1 cellular context compared by ENCODE assay signal in the genomic region with DNA sequence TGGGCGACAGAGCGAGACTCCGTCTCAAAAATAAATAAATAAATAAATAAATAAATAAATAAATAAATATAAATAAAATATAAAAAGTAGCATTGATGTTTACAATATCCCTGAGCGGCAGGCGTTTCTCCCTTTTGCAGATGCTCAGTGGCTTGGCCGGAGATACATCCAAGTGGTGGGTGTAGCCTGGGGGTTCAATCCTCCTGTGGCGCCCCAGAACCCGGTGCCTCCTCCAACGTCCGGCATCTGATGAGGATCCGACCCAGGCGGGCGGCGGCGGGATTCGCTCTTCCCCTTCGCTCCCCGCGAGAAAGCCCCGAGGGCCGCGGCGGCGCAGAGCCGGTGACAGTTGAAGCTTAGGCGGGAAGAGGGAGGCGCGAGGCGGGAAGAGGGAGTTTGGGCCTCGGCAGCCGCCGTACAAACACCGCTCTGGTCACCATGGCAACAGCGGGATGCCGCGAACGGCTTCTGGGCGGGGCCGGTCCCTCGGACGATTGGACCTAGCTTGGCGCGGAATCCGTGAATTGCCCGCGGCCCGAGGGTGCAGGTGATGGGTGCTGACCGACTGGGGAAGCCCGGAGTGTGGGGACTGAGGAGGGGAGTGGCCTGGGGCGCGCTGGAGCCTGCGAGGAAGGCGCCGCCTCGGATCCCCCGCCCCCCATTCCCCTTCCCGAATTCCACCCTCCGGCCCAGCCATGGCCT.
A peak's percentile ranks its signal among the peaks of the same experiment; 100 is the strongest.
TF ChIP-seq lines count a peak whose summit lies in the region.

No MANE protein-coding gene starts in this region.

TF ChIP-seq in K562, 482 proteins besides CTCF, POLR2A, EP300 and RAD21 (continued from another document and continues in another):
- TF ChIP-seq, protein P1, sequence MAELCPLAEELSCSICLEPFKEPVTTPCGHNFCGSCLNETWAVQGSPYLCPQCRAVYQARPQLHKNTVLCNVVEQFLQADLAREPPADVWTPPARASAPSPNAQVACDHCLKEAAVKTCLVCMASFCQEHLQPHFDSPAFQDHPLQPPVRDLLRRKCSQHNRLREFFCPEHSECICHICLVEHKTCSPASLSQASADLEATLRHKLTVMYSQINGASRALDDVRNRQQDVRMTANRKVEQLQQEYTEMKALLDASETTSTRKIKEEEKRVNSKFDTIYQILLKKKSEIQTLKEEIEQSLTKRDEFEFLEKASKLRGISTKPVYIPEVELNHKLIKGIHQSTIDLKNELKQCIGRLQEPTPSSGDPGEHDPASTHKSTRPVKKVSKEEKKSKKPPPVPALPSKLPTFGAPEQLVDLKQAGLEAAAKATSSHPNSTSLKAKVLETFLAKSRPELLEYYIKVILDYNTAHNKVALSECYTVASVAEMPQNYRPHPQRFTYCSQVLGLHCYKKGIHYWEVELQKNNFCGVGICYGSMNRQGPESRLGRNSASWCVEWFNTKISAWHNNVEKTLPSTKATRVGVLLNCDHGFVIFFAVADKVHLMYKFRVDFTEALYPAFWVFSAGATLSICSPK (IDR thresholded peaks at IDR 0.05; ENCODE audit: borderline replicate concordance): no peak
- TF ChIP-seq, protein P2, sequence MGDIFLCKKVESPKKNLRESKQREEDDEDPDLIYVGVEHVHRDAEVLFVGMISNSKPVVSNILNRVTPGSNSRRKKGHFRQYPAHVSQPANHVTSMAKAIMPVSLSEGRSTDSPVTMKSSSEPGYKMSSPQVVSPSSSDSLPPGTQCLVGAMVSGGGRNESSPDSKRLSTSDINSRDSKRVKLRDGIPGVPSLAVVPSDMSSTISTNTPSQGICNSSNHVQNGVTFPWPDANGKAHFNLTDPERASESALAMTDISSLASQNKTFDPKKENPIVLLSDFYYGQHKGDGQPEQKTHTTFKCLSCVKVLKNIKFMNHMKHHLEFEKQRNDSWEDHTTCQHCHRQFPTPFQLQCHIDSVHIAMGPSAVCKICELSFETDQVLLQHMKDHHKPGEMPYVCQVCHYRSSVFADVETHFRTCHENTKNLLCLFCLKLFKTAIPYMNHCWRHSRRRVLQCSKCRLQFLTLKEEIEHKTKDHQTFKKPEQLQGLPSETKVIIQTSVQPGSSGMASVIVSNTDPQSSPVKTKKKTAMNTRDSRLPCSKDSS (IDR thresholded peaks at IDR 0.05; ENCODE audit: low read depth, partially characterized antibody): no peak
- TF ChIP-seq RBM17 (IDR thresholded peaks at IDR 0.05; ENCODE audit: borderline replicate concordance, low read depth, low read length) (no peak), TCF7L2 (IDR thresholded peaks at IDR 0.05; ENCODE audit: low read depth, low read length) (no peak), C11orf30 (IDR thresholded peaks at IDR 0.05; ENCODE audit: low read depth) (no peak), CBFA2T3 (IDR thresholded peaks at IDR 0.05) (no peak), SMAD3 (CRISPR knock-in tag; conservative IDR thresholded peaks at IDR 0.05) (no peak), SREBF1 (IDR thresholded peaks at IDR 0.05; ENCODE audit: borderline replicate concordance, low read depth, low read length) (no peak), MED1 (CRISPR knock-in tag; IDR thresholded peaks at IDR 0.05; ENCODE audit: borderline replicate concordance) (no peak), DNMT1 (IDR thresholded peaks at IDR 0.05) (no peak), GABPB1 (CRISPR knock-in tag; IDR thresholded peaks at IDR 0.05) (peak; percentile 81), NR2C2 (CRISPR knock-in tag; IDR thresholded peaks at IDR 0.05) (peak; percentile 49; the same call in 1 of the 2 replicates), NR2C2 (tag; IDR thresholded peaks at IDR 0.05) (no peak), SAFB (IDR thresholded peaks at IDR 0.05; ENCODE audit: borderline replicate concordance, low read depth, low read length) (no peak), ZBTB5 (IDR thresholded peaks at IDR 0.05) (no peak), IRF9 (tag; IDR thresholded peaks at IDR 0.05) (no peak), CHD4 (IDR thresholded peaks at IDR 0.05; ENCODE audit: insufficient read depth, insufficient replicate concordance, low read depth, low read length, poor library complexity, severe bottlenecking) (no peak), ZNF699 (CRISPR knock-in tag; IDR thresholded peaks at IDR 0.05; ENCODE audit: insufficient replicate concordance) (no peak), HDGF (IDR thresholded peaks at IDR 0.05) (no peak), ELF2 (CRISPR knock-in tag; IDR thresholded peaks at IDR 0.05) (no peak), HDAC1 (IDR thresholded peaks at IDR 0.05) (peak in 1 of 2 experiments; percentile 89; a peak in 2 of 4 replicates), GATAD2B (IDR thresholded peaks at IDR 0.05; ENCODE audit: borderline replicate concordance) (no peak), TEAD2 (tag; IDR thresholded peaks at IDR 0.05) (no peak), ZNF431 (CRISPR knock-in tag; IDR thresholded peaks at IDR 0.05) (no peak)
- TF ChIP-seq, protein P3, sequence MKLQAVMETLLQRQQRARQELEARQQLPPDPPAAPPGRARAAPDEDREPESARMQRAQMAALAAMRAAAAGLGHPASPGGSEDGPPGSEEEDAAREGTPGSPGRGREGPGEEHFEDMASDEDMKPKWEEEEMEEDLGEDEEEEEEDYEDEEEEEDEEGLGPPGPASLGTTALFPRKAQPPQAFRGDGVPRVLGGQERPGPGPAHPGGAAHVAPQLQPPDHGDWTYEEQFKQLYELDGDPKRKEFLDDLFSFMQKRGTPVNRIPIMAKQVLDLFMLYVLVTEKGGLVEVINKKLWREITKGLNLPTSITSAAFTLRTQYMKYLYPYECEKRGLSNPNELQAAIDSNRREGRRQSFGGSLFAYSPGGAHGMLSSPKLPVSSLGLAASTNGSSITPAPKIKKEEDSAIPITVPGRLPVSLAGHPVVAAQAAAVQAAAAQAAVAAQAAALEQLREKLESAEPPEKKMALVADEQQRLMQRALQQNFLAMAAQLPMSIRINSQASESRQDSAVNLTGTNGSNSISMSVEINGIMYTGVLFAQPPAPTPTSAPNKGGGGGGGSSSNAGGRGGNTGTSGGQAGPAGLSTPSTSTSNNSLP (IDR thresholded peaks at IDR 0.05; ENCODE audit: borderline replicate concordance, low read depth, low read length): no peak
- TF ChIP-seq, protein P4, sequence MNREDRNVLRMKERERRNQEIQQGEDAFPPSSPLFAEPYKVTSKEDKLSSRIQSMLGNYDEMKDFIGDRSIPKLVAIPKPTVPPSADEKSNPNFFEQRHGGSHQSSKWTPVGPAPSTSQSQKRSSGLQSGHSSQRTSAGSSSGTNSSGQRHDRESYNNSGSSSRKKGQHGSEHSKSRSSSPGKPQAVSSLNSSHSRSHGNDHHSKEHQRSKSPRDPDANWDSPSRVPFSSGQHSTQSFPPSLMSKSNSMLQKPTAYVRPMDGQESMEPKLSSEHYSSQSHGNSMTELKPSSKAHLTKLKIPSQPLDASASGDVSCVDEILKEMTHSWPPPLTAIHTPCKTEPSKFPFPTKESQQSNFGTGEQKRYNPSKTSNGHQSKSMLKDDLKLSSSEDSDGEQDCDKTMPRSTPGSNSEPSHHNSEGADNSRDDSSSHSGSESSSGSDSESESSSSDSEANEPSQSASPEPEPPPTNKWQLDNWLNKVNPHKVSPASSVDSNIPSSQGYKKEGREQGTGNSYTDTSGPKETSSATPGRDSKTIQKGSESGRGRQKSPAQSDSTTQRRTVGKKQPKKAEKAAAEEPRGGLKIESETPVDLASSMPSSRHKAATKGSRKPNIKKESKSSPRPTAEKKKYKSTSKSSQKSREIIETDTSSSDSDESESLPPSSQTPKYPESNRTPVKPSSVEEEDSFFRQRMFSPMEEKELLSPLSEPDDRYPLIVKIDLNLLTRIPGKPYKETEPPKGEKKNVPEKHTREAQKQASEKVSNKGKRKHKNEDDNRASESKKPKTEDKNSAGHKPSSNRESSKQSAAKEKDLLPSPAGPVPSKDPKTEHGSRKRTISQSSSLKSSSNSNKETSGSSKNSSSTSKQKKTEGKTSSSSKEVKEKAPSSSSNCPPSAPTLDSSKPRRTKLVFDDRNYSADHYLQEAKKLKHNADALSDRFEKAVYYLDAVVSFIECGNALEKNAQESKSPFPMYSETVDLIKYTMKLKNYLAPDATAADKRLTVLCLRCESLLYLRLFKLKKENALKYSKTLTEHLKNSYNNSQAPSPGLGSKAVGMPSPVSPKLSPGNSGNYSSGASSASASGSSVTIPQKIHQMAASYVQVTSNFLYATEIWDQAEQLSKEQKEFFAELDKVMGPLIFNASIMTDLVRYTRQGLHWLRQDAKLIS (CRISPR knock-in tag; IDR thresholded peaks at IDR 0.05): peak; percentile 93; the same call in 1 of the 2 replicates
- TF ChIP-seq, protein P5, sequence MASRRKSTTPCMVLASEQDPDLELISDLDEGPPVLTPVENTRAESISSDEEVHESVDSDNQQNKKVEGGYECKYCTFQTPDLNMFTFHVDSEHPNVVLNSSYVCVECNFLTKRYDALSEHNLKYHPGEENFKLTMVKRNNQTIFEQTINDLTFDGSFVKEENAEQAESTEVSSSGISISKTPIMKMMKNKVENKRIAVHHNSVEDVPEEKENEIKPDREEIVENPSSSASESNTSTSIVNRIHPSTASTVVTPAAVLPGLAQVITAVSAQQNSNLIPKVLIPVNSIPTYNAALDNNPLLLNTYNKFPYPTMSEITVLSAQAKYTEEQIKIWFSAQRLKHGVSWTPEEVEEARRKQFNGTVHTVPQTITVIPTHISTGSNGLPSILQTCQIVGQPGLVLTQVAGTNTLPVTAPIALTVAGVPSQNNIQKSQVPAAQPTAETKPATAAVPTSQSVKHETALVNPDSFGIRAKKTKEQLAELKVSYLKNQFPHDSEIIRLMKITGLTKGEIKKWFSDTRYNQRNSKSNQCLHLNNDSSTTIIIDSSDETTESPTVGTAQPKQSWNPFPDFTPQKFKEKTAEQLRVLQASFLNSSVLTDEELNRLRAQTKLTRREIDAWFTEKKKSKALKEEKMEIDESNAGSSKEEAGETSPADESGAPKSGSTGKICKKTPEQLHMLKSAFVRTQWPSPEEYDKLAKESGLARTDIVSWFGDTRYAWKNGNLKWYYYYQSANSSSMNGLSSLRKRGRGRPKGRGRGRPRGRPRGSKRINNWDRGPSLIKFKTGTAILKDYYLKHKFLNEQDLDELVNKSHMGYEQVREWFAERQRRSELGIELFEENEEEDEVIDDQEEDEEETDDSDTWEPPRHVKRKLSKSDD (conservative IDR thresholded peaks at IDR 0.05; ENCODE audit: low read length): no peak; the same call in 1 of the 2 replicates
- TF ChIP-seq, protein P6, sequence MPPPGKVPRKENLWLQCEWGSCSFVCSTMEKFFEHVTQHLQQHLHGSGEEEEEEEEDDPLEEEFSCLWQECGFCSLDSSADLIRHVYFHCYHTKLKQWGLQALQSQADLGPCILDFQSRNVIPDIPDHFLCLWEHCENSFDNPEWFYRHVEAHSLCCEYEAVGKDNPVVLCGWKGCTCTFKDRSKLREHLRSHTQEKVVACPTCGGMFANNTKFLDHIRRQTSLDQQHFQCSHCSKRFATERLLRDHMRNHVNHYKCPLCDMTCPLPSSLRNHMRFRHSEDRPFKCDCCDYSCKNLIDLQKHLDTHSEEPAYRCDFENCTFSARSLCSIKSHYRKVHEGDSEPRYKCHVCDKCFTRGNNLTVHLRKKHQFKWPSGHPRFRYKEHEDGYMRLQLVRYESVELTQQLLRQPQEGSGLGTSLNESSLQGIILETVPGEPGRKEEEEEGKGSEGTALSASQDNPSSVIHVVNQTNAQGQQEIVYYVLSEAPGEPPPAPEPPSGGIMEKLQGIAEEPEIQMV (tag; conservative IDR thresholded peaks at IDR 0.05; ENCODE audit: low read depth): no peak
- TF ChIP-seq, protein P7, sequence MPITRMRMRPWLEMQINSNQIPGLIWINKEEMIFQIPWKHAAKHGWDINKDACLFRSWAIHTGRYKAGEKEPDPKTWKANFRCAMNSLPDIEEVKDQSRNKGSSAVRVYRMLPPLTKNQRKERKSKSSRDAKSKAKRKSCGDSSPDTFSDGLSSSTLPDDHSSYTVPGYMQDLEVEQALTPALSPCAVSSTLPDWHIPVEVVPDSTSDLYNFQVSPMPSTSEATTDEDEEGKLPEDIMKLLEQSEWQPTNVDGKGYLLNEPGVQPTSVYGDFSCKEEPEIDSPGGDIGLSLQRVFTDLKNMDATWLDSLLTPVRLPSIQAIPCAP (CRISPR knock-in tag; IDR thresholded peaks at IDR 0.05; ENCODE audit: borderline replicate concordance): no peak
- TF ChIP-seq, protein P8, sequence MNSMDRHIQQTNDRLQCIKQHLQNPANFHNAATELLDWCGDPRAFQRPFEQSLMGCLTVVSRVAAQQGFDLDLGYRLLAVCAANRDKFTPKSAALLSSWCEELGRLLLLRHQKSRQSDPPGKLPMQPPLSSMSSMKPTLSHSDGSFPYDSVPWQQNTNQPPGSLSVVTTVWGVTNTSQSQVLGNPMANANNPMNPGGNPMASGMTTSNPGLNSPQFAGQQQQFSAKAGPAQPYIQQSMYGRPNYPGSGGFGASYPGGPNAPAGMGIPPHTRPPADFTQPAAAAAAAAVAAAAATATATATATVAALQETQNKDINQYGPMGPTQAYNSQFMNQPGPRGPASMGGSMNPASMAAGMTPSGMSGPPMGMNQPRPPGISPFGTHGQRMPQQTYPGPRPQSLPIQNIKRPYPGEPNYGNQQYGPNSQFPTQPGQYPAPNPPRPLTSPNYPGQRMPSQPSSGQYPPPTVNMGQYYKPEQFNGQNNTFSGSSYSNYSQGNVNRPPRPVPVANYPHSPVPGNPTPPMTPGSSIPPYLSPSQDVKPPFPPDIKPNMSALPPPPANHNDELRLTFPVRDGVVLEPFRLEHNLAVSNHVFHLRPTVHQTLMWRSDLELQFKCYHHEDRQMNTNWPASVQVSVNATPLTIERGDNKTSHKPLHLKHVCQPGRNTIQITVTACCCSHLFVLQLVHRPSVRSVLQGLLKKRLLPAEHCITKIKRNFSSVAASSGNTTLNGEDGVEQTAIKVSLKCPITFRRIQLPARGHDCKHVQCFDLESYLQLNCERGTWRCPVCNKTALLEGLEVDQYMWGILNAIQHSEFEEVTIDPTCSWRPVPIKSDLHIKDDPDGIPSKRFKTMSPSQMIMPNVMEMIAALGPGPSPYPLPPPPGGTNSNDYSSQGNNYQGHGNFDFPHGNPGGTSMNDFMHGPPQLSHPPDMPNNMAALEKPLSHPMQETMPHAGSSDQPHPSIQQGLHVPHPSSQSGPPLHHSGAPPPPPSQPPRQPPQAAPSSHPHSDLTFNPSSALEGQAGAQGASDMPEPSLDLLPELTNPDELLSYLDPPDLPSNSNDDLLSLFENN (IDR thresholded peaks at IDR 0.05; ENCODE audit: low read depth in 2 of 2, low read length in 2 of 2): no peak
